25 cellular contexts compared by ENCODE assay signal in the genomic region with DNA sequence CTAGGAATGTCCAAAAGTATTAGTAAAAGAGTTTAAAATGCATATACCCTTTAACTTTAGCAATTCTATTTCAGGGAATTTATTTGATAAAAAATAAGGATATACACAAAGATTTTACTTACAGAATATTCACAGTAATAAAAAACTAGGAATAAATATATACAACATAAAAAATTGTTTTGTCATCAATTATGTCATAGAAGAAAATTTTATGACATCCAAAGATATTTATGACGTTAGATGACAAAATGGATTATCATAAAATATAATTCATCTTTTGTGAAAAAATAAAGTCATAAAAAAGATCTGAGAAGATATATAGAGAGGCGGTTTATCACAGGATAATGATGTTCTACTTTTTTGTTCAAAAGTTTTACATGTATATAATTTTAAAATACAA. TPM values are rescaled to one million over a fixed set of nuclear protein-coding genes. Genes with fewer than 3 reads are reported as not detected.
"Had no signal": no experiment of that assay in that cellular context is flagged by ENCODE, and none has a peak within 500 bp of the region (broad histone marks: within the 10 kb centered on the region; RNA-seq: fewer than 3 reads in every experiment).

No MANE protein-coding gene starts in this region.

- H3K27me3 ChIP-seq: ovary, testis had no signal

- DNase-seq: cerebellar nuclear complex; effector CD8-positive, alpha-beta T cell; endodermal cell; foreskin keratinocyte; glutamatergic neuron; heart right ventricle; hippocampal formation; kidney glomerular epithelial cell; left colon; left ventricle myocardium superior; lower lobe of right lung; naive thymus-derived CD8-positive, alpha-beta T cell; nephron progenitor cell; occipital lobe; ovary; sigmoid colon; spleen; stimulated activated CD4-positive, alpha-beta T cell treated with anti-CD3 and anti-CD28 coated beads, Interleukin-4, amount 100 ng/mL, for 4 hours; stimulated activated naive CD8-positive, alpha-beta T cell treated with anti-CD3 and anti-CD28 coated beads, Interleukin-15, Interleukin-2, amounts not matched to agents 100 U/mL and 50 U/mL, for 24 hours; substantia nigra; testis; tibial artery had no signal

- FAIRE-seq: endothelial cell of umbilical vein had no signal

- H3K27ac ChIP-seq: esophagus muscularis mucosa, foreskin keratinocyte, heart right ventricle, lower lobe of right lung, ovary, sigmoid colon, testis, tibial artery had no signal

- H3K4me1 ChIP-seq: foreskin keratinocyte, lower lobe of right lung, sigmoid colon, testis had no signal

- H3K9me3 ChIP-seq: ovary, testis had no signal

- H3K36me3 ChIP-seq: esophagus muscularis mucosa, heart right ventricle, lower lobe of right lung, ovary, sigmoid colon, spleen, tibial artery had no signal

- H3K4me3 ChIP-seq: esophagus muscularis mucosa, heart right ventricle, lower lobe of right lung, ovary, sigmoid colon, spleen, testis, tibial artery had no signal

RNA-seq across cellular contexts. Expression of a gene that starts 32.0 kb away (rescaled TPM):
- total RNA-seq: endothelial cell of umbilical vein; foreskin keratinocyte; naive thymus-derived CD8-positive, alpha-beta T cell; occipital lobe; skeletal muscle tissue had no signal
- polyA plus RNA-seq: endothelial cell of umbilical vein; foreskin keratinocyte; naive thymus-derived CD8-positive, alpha-beta T cell had no signal
